In genomic region chr2:136932700-136933099, GRCh38 we compare ENCODE assay signal across 9 cellular contexts.
A peak's percentile ranks its signal among the peaks of the same experiment; 100 is the strongest.
DNase-seq lines count a peak whose midpoint lies in the region; ATAC-seq, FAIRE-seq and TF ChIP-seq lines count a peak whose summit lies in the region.
"Had no signal": no experiment of that assay in that cellular context is flagged by ENCODE, and none has a peak within 500 bp of the region (broad histone marks: within the 10 kb centered on the region; RNA-seq: fewer than 3 reads in every experiment).

No MANE protein-coding gene starts in this region.

- FAIRE-seq in pancreas (lab: Jason Lieb, UNC) = no peak

- POLR2A ChIA-PET in activated CD4-positive, alpha-beta memory T cell treated with anti-CD3 and anti-CD28 coated beads for 36 hours (lab: Charles Lee) = no interaction called here

- DNase-seq in DMS 273 (lab: John Stamatoyannopoulos, UW; ENCODE audit: unreplicated experiment) (peak; percentile 76), hepatic stellate cell (ENCODE audit: low spot score) (peak; percentile 43), left colon (no peak), pancreas (no peak), posterior cingulate gyrus (no peak)
- no peak for DNase-seq in activated CD4-positive, alpha-beta memory T cell treated with anti-CD3 and anti-CD28 coated beads for 36 hours
- DNase-seq: activated CD4-positive, alpha-beta T cell treated with anti-CD3 and anti-CD28 coated beads for 48 hours had no signal

- H3K27ac Mint-ChIP-seq in activated CD4-positive, alpha-beta memory T cell treated with anti-CD3 and anti-CD28 coated beads for 36 hours = no peak overlapping the region

- no peak overlapping the region for H3K4me3 Mint-ChIP-seq in activated CD4-positive, alpha-beta memory T cell treated with anti-CD3 and anti-CD28 coated beads for 36 hours

- no peaks in the 10 kb centered on the region for H3K36me3 Mint-ChIP-seq in activated CD4-positive, alpha-beta memory T cell treated with anti-CD3 and anti-CD28 coated beads for 36 hours

- no peak overlapping the region for H3K4me2 ChIP-seq in OCI-LY3 (ENCODE audit: low read length)

- intact Hi-C loops in left colon (cut with DNase I, micrococcal nuclease) (no loop called here), pancreas (cut with DNase I) (no loop called here), posterior cingulate gyrus (cut with DNase I) (no loop called here)
- intact Hi-C loops in activated CD4-positive, alpha-beta memory T cell treated with anti-CD3 and anti-CD28 coated beads for 36 hours (cut with micrococcal nuclease) = no loop called here

- no peak overlapping the region for H2AFZ ChIP-seq in OCI-LY3 (ENCODE audit: low read depth, low read length)

- no peak overlapping the region for H3K9ac ChIP-seq in OCI-LY3 (ENCODE audit: low read length)

- no peaks in the 10 kb centered on the region for H3K36me3 ChIP-seq in OCI-LY3 (replicated peaks; ENCODE audit: low read depth, low read length)
- H3K36me3 ChIP-seq in pancreas = no peaks in the 10 kb centered on the region

- no peaks in the 10 kb centered on the region for H3K4me1 ChIP-seq in OCI-LY3 (ENCODE audit: low read length)
- H3K4me1 ChIP-seq in pancreas = no peaks in the 10 kb centered on the region

- H3K9me3 ChIP-seq in OCI-LY3 (ENCODE audit: insufficient read depth, low read length) = no peaks in the 10 kb centered on the region
- H3K9me3 ChIP-seq in pancreas = no peaks in the 10 kb centered on the region

- CTCF ChIA-PET in activated CD4-positive, alpha-beta memory T cell treated with anti-CD3 and anti-CD28 coated beads for 36 hours (lab: Charles Lee) = no interaction called here

- no peaks in the 10 kb centered on the region for H3K4me1 Mint-ChIP-seq in activated CD4-positive, alpha-beta memory T cell treated with anti-CD3 and anti-CD28 coated beads for 36 hours (ENCODE audit: low read depth)

- H3K4me3 ChIP-seq in OCI-LY3 (ENCODE audit: low read length) (no peak overlapping the region), pancreas (no peak overlapping the region)

- no peaks in the 10 kb centered on the region for H3K9me3 Mint-ChIP-seq in activated CD4-positive, alpha-beta memory T cell treated with anti-CD3 and anti-CD28 coated beads for 36 hours

- no peaks in the 10 kb centered on the region for H3K27me3 Mint-ChIP-seq in activated CD4-positive, alpha-beta memory T cell treated with anti-CD3 and anti-CD28 coated beads for 36 hours

- H3K27me3 ChIP-seq in OCI-LY3 (ENCODE audit: low read depth, low read length) = no peaks in the 10 kb centered on the region
- no peaks in the 10 kb centered on the region for H3K27me3 ChIP-seq in pancreas

- no peaks in the 10 kb centered on the region for H3K79me2 ChIP-seq in OCI-LY3 (ENCODE audit: low read length)

- H3K27ac ChIP-seq in OCI-LY3 (ENCODE audit: low read length) (no peak overlapping the region), pancreas (no peak overlapping the region)

- 11 to 24% methylated on average over 3 of the region's 3 CpGs for WGBS in pancreas, 2 donors

- TF ChIP-seq CTCF in OCI-LY3 (IDR thresholded peaks at IDR 0.05; ENCODE audit: low read depth, low read length) (peak; percentile 47), pancreas (IDR thresholded peaks at IDR 0.05) (no peak)

- no peaks in the 10 kb centered on the region for H4K20me1 ChIP-seq in OCI-LY3 (ENCODE audit: insufficient read depth, low read length)

- ATAC-seq in HG02884 (IDR thresholded peaks at IDR 0.05; ENCODE audit: unreplicated experiment) = peak; percentile 66
- no peak for ATAC-seq in left colon
- no peak for ATAC-seq in pancreas

Comparison
In these comparisons a context has a peak if more than half of its experiments do, and no peak if none do; other contexts are left out.
1. DNase-seq: peak in DMS 273 (single experiment) and hepatic stellate cell (single experiment); none in left colon (0 of 2), activated CD4-positive, alpha-beta memory T cell treated with anti-CD3 and anti-CD28 coated beads for 36 hours (single experiment), pancreas (0 of 6) and posterior cingulate gyrus (0 of 10).